ENCODE assay signal across 1 cellular context in the genomic region with DNA sequence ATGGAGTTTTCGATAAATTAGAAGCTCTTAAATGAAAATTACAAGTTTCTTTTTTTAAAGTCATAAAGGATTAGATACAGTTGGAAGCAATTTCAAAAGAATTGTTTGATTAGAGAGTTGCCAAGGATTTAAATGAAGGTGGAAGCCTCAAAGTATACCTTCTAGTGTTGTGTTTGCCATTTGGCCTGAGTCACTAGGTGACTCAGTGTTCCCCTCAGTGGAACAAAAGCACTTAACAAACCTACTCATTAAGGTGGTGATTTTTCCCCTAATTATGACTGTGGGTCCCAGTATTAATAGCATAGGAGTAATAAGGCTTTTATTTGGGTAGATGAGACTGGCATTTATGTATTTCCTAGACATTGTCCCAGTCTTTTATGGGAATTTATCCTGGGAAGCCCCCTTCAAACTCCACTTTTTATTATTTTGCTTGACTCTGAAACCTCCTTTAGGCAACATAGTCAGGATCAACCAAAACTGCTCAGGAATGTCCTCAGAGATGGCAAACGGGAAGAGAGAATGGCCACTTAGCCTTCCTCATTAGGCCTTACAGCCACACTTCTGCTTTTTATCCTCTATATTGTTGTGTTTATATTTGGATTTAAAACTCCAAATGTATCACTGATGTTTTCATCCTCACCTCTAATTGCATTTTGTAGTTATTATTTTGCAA.
TF ChIP-seq lines count a peak whose summit lies in the region.

No MANE protein-coding gene starts in this region.

TF ChIP-seq in GM12878, 131 proteins besides CTCF, POLR2A, EP300 and RAD21 (continued from another document):
- TF ChIP-seq, protein P1, sequence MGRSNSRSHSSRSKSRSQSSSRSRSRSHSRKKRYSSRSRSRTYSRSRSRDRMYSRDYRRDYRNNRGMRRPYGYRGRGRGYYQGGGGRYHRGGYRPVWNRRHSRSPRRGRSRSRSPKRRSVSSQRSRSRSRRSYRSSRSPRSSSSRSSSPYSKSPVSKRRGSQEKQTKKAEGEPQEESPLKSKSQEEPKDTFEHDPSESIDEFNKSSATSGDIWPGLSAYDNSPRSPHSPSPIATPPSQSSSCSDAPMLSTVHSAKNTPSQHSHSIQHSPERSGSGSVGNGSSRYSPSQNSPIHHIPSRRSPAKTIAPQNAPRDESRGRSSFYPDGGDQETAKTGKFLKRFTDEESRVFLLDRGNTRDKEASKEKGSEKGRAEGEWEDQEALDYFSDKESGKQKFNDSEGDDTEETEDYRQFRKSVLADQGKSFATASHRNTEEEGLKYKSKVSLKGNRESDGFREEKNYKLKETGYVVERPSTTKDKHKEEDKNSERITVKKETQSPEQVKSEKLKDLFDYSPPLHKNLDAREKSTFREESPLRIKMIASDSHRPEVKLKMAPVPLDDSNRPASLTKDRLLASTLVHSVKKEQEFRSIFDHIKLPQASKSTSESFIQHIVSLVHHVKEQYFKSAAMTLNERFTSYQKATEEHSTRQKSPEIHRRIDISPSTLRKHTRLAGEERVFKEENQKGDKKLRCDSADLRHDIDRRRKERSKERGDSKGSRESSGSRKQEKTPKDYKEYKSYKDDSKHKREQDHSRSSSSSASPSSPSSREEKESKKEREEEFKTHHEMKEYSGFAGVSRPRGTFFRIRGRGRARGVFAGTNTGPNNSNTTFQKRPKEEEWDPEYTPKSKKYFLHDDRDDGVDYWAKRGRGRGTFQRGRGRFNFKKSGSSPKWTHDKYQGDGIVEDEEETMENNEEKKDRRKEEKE (IDR thresholded peaks at IDR 0.05): no peak
